ENCODE assay signal across 16 cellular contexts in the genomic region with DNA sequence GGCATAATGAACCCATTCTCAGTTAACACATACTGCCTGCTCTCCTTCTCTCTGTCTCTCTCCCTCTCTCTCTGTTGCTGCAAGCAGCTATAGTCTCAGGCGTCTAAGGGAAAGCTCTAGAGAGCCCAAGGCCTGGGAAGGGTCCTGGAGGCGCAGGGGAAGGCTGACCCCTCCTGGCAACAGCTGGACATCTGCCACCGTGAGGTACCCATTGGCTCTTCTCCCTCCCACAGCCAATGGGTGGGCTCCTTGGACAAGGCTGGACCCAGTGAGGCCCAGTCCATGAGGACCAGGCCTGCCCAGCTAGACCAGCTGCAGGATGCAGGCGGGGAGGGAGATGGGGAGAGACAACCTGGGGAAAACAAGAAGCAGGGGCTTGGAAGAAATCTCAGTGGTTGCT.
DNase-seq lines count a peak whose midpoint lies in the region; ATAC-seq and TF ChIP-seq lines count a peak whose summit lies in the region.
"Had no signal": no experiment of that assay in that cellular context is flagged by ENCODE, and none has a peak within 500 bp of the region (broad histone marks: within the 10 kb centered on the region; RNA-seq: fewer than 3 reads in every experiment).

No MANE protein-coding gene starts in this region.

- peaks cover 2% of the 10 kb centered on the region; the same call in 1 of the 2 replicates for H3K27me3 Mint-ChIP-seq in WTC11 (ENCODE audit: low read depth)

- intact Hi-C loops in left lung (cut with DNase I), result no loop called here
- intact Hi-C loops in uterus (cut with DNase I; ENCODE audit: low total_unique reads), result no loop called here

- no peak for TF ChIP-seq POLR2A in uterus (IDR thresholded peaks at IDR 0.05)

- peaks cover 18% of the 10 kb centered on the region for H3K4me1 ChIP-seq in HUES64 (ENCODE audit: insufficient read depth, low read length)
- no peaks in the 10 kb centered on the region for H3K4me1 ChIP-seq in left lung
- no peaks in the 10 kb centered on the region for H3K4me1 ChIP-seq in uterus

- DNase-seq in COLO668 (lab: John Stamatoyannopoulos, UW; ENCODE audit: unreplicated experiment) (peak; percentile 11), WTC11 (ENCODE audit: low spot score) (peak; percentile 61), islet precursor cell (peak; percentile 66), cerebellar cortex (ENCODE audit: low spot score) (no peak), left lung (no peak), D341Med (ENCODE audit: low spot score) (no peak), uterus (no peak)
- DNase-seq: activated effector memory CD4-positive, alpha-beta T cell treated with anti-CD3 and anti-CD28 coated beads, Interleukin-2, amount 50 U/mL, for 16 hours; DMS79; mammary epithelial cell; MM.1S; NCI-H1930; Right ventricle myocardium superior; stimulated activated naive B cell treated with anti-CD40 and anti-IgM and Interleukin-4, amounts not matched to agents 10 μg/mL and 1 μg/mL and 100 μg/mL, for 72 hours had no signal

- H3K9me3 ChIP-seq in HUES64 (ENCODE audit: insufficient read depth, low read depth, low read length) (no peaks in the 10 kb centered on the region; the same call in 1 of the 2 replicates), left lung (no peaks in the 10 kb centered on the region), uterus (no peaks in the 10 kb centered on the region)

- TF ChIP-seq CTCF in WTC11 (IDR thresholded peaks at IDR 0.05) (no peak), left lung (IDR thresholded peaks at IDR 0.05) (no peak), uterus (IDR thresholded peaks at IDR 0.05) (no peak)

- H3K36me3 Mint-ChIP-seq in WTC11, result peaks cover 9% of the 10 kb centered on the region
- H3K36me3 Mint-ChIP-seq: stimulated activated naive B cell treated with anti-CD40 and anti-IgM and Interleukin-4, amounts not matched to agents 10 μg/mL and 1 μg/mL and 100 μg/mL, for 72 hours had no signal

- H3K36me3 ChIP-seq in HUES64 (ENCODE audit: insufficient read depth, low read length) (no peaks in the 10 kb centered on the region), left lung (no peaks in the 10 kb centered on the region), uterus (no peaks in the 10 kb centered on the region)

- H3K9ac ChIP-seq in HUES64 (ENCODE audit: low read depth, low read length), result no peak overlapping the region

- H3K27me3 ChIP-seq in HUES64 (ENCODE audit: insufficient read depth, low read length), result no peaks in the 10 kb centered on the region
- peaks cover 0 to 6% of the 10 kb centered on the region in 2 donors for H3K27me3 ChIP-seq in left lung
- no peaks in the 10 kb centered on the region for H3K27me3 ChIP-seq in uterus

- H3K4me1 Mint-ChIP-seq in WTC11, result peaks cover 42% of the 10 kb centered on the region
- H3K4me1 Mint-ChIP-seq: stimulated activated naive B cell treated with anti-CD40 and anti-IgM and Interleukin-4, amounts not matched to agents 10 μg/mL and 1 μg/mL and 100 μg/mL, for 72 hours had no signal

- H3K27ac Mint-ChIP-seq in WTC11, result no peak overlapping the region
- H3K27ac Mint-ChIP-seq: stimulated activated naive B cell treated with anti-CD40 and anti-IgM and Interleukin-4, amounts not matched to agents 10 μg/mL and 1 μg/mL and 100 μg/mL, for 72 hours had no signal

- H3K27ac ChIP-seq in HUES64 (ENCODE audit: low read depth, low read length) (peak overlapping the region; percentile 24; the same call in 1 of the 2 replicates), left lung (no peak overlapping the region), uterus (no peak overlapping the region)
- H3K27ac ChIP-seq: coronary artery had no signal

- ATAC-seq in WTC11, result peak; percentile 91
- no peak for ATAC-seq in left lung
- ATAC-seq: stimulated activated naive B cell treated with anti-CD40 and anti-IgM and Interleukin-4, amounts not matched to agents 10 μg/mL and 1 μg/mL and 100 μg/mL, for 72 hours had no signal

- no peak overlapping the region for H3K4me3 ChIP-seq in HUES64 (ENCODE audit: low read length)
- no peak overlapping the region for H3K4me3 ChIP-seq in left lung
- no peak overlapping the region for H3K4me3 ChIP-seq in uterus
- H3K4me3 ChIP-seq: coronary artery had no signal

- WGBS in HUES64, result 56% methylated on average over 4 of the region's 4 CpGs

- peaks cover 11% of the 10 kb centered on the region for H3K9me3 Mint-ChIP-seq in WTC11
- H3K9me3 Mint-ChIP-seq: stimulated activated naive B cell treated with anti-CD40 and anti-IgM and Interleukin-4, amounts not matched to agents 10 μg/mL and 1 μg/mL and 100 μg/mL, for 72 hours had no signal

- POLR2A ChIA-PET in WTC11 (lab: Charles Lee), result no interaction called here

- no peak overlapping the region for H3K4me3 Mint-ChIP-seq in WTC11
- H3K4me3 Mint-ChIP-seq: stimulated activated naive B cell treated with anti-CD40 and anti-IgM and Interleukin-4, amounts not matched to agents 10 μg/mL and 1 μg/mL and 100 μg/mL, for 72 hours had no signal

- CTCF ChIA-PET in WTC11 (lab: Charles Lee), result interaction anchor here (0.6 to 5.0 kb wide), 25 partner anchors 9 to 218 kb away, joined by 3 to 32 read pairs (median 4); no protein-coding TSS in a partner anchor

TF ChIP-seq in WTC11, 78 proteins besides CTCF, POLR2A, EP300 and RAD21:
- TF ChIP-seq TEAD1 (CRISPR knock-in tag; IDR thresholded peaks at IDR 0.05) (0 out of 2 replicates have a peak, but pooled peaks have one; percentile 45), NFYB (CRISPR knock-in tag; conservative IDR thresholded peaks at IDR 0.05; ENCODE audit: low read depth) (no peak), TEAD4 (CRISPR knock-in tag; IDR thresholded peaks at IDR 0.05) (no peak)
- TF ChIP-seq, protein P1, sequence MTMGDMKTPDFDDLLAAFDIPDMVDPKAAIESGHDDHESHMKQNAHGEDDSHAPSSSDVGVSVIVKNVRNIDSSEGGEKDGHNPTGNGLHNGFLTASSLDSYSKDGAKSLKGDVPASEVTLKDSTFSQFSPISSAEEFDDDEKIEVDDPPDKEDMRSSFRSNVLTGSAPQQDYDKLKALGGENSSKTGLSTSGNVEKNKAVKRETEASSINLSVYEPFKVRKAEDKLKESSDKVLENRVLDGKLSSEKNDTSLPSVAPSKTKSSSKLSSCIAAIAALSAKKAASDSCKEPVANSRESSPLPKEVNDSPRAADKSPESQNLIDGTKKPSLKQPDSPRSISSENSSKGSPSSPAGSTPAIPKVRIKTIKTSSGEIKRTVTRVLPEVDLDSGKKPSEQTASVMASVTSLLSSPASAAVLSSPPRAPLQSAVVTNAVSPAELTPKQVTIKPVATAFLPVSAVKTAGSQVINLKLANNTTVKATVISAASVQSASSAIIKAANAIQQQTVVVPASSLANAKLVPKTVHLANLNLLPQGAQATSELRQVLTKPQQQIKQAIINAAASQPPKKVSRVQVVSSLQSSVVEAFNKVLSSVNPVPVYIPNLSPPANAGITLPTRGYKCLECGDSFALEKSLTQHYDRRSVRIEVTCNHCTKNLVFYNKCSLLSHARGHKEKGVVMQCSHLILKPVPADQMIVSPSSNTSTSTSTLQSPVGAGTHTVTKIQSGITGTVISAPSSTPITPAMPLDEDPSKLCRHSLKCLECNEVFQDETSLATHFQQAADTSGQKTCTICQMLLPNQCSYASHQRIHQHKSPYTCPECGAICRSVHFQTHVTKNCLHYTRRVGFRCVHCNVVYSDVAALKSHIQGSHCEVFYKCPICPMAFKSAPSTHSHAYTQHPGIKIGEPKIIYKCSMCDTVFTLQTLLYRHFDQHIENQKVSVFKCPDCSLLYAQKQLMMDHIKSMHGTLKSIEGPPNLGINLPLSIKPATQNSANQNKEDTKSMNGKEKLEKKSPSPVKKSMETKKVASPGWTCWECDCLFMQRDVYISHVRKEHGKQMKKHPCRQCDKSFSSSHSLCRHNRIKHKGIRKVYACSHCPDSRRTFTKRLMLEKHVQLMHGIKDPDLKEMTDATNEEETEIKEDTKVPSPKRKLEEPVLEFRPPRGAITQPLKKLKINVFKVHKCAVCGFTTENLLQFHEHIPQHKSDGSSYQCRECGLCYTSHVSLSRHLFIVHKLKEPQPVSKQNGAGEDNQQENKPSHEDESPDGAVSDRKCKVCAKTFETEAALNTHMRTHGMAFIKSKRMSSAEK (CRISPR knock-in tag; IDR thresholded peaks at IDR 0.05; ENCODE audit: borderline replicate concordance), result no peak
- TF ChIP-seq, protein P2, sequence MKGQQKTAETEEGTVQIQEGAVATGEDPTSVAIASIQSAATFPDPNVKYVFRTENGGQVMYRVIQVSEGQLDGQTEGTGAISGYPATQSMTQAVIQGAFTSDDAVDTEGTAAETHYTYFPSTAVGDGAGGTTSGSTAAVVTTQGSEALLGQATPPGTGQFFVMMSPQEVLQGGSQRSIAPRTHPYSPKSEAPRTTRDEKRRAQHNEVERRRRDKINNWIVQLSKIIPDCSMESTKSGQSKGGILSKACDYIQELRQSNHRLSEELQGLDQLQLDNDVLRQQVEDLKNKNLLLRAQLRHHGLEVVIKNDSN (CRISPR knock-in tag; IDR thresholded peaks at IDR 0.05), result no peak

Comparison
In these comparisons a context has a peak if more than half of its experiments do, and no peak if none do; other contexts are left out.
1. DNase-seq: peak in COLO668 (single experiment), WTC11 (single experiment) and islet precursor cell (single experiment); none in cerebellar cortex (single experiment), left lung (0 of 2), D341Med (single experiment) and uterus (0 of 2).